ENCODE assay signal across 22 cellular contexts in genomic region chr1:235147269-235147668, GRCh38.
"Had no signal": no experiment of that assay in that cellular context is flagged by ENCODE, and none has a peak within 500 bp of the region (broad histone marks: within the 10 kb centered on the region; RNA-seq: fewer than 3 reads in every experiment).

No MANE protein-coding gene starts in this region.

- H3K27me3 Mint-ChIP-seq: activated naive CD8-positive, alpha-beta T cell treated with anti-CD3 and anti-CD28 coated beads, Interleukin-2, amount 10 ng/mL, durations not matched to agents 7 days and 5 days had no signal

- H3K4me1 ChIP-seq: lower lobe of right lung, pancreas, right lobe of liver, upper lobe of left lung had no signal

- H3K36me3 Mint-ChIP-seq: natural killer cell had no signal

- ATAC-seq: left cardiac atrium, lower lobe of right lung, natural killer cell, pancreas, right lobe of liver had no signal

- H3K9me3 ChIP-seq: lower lobe of right lung, pancreas, right lobe of liver, thoracic aorta, upper lobe of left lung had no signal

- H3K27ac ChIP-seq: cardiac muscle cell, lower lobe of right lung, pancreas, right lobe of liver, thoracic aorta, upper lobe of left lung, VCaP had no signal

- DNase-seq: activated CD4-positive, CD25-positive, alpha-beta regulatory T cell treated with anti-CD3 and anti-CD28 coated beads, Interleukin-2, amount 50 U/mL, for 72 hours; activated naive CD8-positive, alpha-beta T cell treated with anti-CD3 and anti-CD28 coated beads, Interleukin-2, amount 10 ng/mL, durations not matched to agents 7 days and 5 days; amygdala; dermis blood vessel endothelial cell; effector memory CD4-positive, alpha-beta T cell; foreskin fibroblast; glutamatergic neuron; hippocampal formation; left cardiac atrium; lower lobe of right lung; natural killer cell; pancreas; right lobe of liver; small intestine; stimulated activated CD4-positive, alpha-beta T cell treated with anti-CD3 and anti-CD28 coated beads, Interleukin-15, amount 100 ng/mL, for 24 hours; stimulated activated CD4-positive, alpha-beta T cell treated with anti-CD3 and anti-CD28 coated beads, Interleukin-4, amount 100 ng/mL, for 1 hour; SW 1271; upper lobe of left lung had no signal

- H3K4me3 ChIP-seq: cardiac muscle cell, lower lobe of right lung, pancreas, right lobe of liver, thoracic aorta, upper lobe of left lung had no signal

- H3K4me3 Mint-ChIP-seq: activated naive CD8-positive, alpha-beta T cell treated with anti-CD3 and anti-CD28 coated beads, Interleukin-2, amount 10 ng/mL, durations not matched to agents 7 days and 5 days; activated T-helper 1 cell treated with anti-CD3 and anti-CD28 coated beads, Interleukin-12 subunit alpha, Interleukin-12 subunit beta, Interleukin-2, Interleukin-4 antibody, amounts not matched to agents 30 ng/mL and 10 ng/mL and 1 ng/mL, durations not matched to agents 14 hours and 24 hours and 36 hours; natural killer cell had no signal

- H3K27ac Mint-ChIP-seq: activated naive CD8-positive, alpha-beta T cell treated with anti-CD3 and anti-CD28 coated beads, Interleukin-2, amount 10 ng/mL, durations not matched to agents 7 days and 5 days; activated T-helper 1 cell treated with anti-CD3 and anti-CD28 coated beads, Interleukin-12 subunit alpha, Interleukin-12 subunit beta, Interleukin-2, Interleukin-4 antibody, amounts not matched to agents 30 ng/mL and 10 ng/mL and 1 ng/mL, durations not matched to agents 14 hours and 24 hours and 36 hours; natural killer cell had no signal

- H3K27me3 ChIP-seq: cardiac muscle cell, pancreas, right lobe of liver, upper lobe of left lung had no signal

- H3K9me3 Mint-ChIP-seq: activated naive CD8-positive, alpha-beta T cell treated with anti-CD3 and anti-CD28 coated beads, Interleukin-2, amount 10 ng/mL, durations not matched to agents 7 days and 5 days; activated T-helper 1 cell treated with anti-CD3 and anti-CD28 coated beads, Interleukin-12 subunit alpha, Interleukin-12 subunit beta, Interleukin-2, Interleukin-4 antibody, amounts not matched to agents 30 ng/mL and 10 ng/mL and 1 ng/mL, durations not matched to agents 14 hours and 24 hours and 36 hours; natural killer cell had no signal
